Comparison of ENCODE assay signal across 34 cellular contexts in genomic region chr13:57425531-57425930, GRCh38.
"Had no signal": no experiment of that assay in that cellular context is flagged by ENCODE, and none has a peak within 500 bp of the region (broad histone marks: within the 10 kb centered on the region; RNA-seq: fewer than 3 reads in every experiment).

No MANE protein-coding gene starts in this region.

- DNase-seq: Karpas-422, Kasumi-1, MG63, MM.1S, MV-4-11, NCI-H1048, NCI-H1092, NCI-H1092 treated with DMSO at 0.1 percent for 48 hours, NCI-H1105, NCI-H1105 treated with DMSO at 0.1 percent for 48 hours, NCI-H1417, NCI-H1417 treated with DMSO at 0.1 percent for 48 hours, NCI-H1436, NCI-H1436 treated with DMSO at 0.1 percent for 48 hours, NCI-H146, NCI-H1694, NCI-H1694 treated with DMSO at 0.1 percent for 48 hours, NCI-H187, NCI-H187 treated with DMSO at 0.1 percent for 48 hours, NCI-H1930, NCI-H2029, NCI-H2029 treated with DMSO at 0.1 percent for 48 hours, NCI-H2081, NCI-H2081 treated with DMSO at 0.1 percent for 48 hours, NCI-H2107, NCI-H2171, NCI-H2171 treated with DMSO at 0.1 percent for 48 hours, NCI-H2227 treated with DMSO at 0.1 percent for 48 hours, NCI-H226, NCI-H345, NCI-H446, NCI-H446 treated with DMSO at 0.1 percent for 48 hours, NCI-H510A, NCI-H510A treated with DMSO at 0.1 percent for 48 hours had no signal
